1 cellular context compared by ENCODE assay signal in the genomic region with DNA sequence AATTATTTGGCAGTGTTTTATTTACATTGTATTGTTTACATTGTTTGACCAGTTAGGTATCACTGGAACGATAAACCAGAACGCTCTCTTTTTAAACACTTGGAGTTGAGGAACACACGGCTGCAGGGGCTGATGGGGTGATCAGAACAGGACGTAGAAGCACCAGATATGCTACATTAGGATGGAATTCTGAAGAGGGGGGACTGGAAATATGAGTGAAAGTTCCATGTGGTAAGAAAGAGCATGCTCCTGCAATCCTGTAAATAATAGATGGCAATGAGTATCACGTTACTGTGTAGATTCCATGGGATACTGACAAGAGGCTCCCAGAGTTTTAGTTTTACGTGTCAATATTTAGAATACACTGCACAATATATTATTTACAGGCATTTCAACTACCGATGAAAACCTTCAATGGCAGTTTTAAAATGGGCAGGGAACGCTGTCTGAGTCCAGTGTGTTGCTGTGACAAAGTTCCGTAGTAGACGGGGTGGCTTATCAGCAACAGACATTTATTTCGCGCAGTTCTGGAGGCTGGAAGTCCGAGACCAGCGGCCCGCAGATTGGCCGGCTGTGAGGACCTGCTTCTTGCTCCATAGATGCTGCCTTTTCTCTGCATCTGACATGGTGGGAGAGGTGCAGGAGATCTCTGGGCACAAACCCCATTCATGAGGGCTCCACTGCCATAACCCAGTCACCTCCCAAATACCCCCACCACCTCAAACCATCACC.
A peak's percentile ranks its signal among the peaks of the same experiment; 100 is the strongest.
TF ChIP-seq lines count a peak whose summit lies in the region.

No MANE protein-coding gene starts in this region.

TF ChIP-seq in K562, 482 proteins besides CTCF, POLR2A, EP300 and RAD21 (continued from another document):
- TF ChIP-seq ARID4B (CRISPR knock-in tag; IDR thresholded peaks at IDR 0.05) (no peak), PHB2 (IDR thresholded peaks at IDR 0.05; ENCODE audit: low read depth) (no peak), ETS2 (tag; IDR thresholded peaks at IDR 0.05; ENCODE audit: borderline replicate concordance, poor library complexity, severe bottlenecking) (no peak), CHAMP1 (IDR thresholded peaks at IDR 0.05) (no peak), RBFOX2 (IDR thresholded peaks at IDR 0.05; ENCODE audit: low read depth, low read length) (no peak), JUND (IDR thresholded peaks at IDR 0.05; ENCODE audit: borderline replicate concordance, low read depth, low read length) (no peak), JUND (tag; IDR thresholded peaks at IDR 0.05; ENCODE audit: borderline replicate concordance, low read depth, low read length) (peak; percentile 31; the same call in 1 of the 3 replicates), ZNF324 (CRISPR knock-in tag; IDR thresholded peaks at IDR 0.05) (no peak), HCFC1 (IDR thresholded peaks at IDR 0.05; ENCODE audit: low read depth, low read length) (0 out of 2 replicates have a peak, but pooled peaks have one; percentile 7), ZNF449 (CRISPR knock-in tag; IDR thresholded peaks at IDR 0.05) (no peak), KDM1A (IDR thresholded peaks at IDR 0.05) (no peak), TRIM28 (IDR thresholded peaks at IDR 0.05) (no peak), ETV6 (IDR thresholded peaks at IDR 0.05; ENCODE audit: borderline replicate concordance in 1 of 2, low read depth in 2 of 2, low read length in 1 of 2) (no peak), ETV6 (CRISPR knock-in tag; IDR thresholded peaks at IDR 0.05; ENCODE audit: borderline replicate concordance) (no peak), ZNF143 (CRISPR knock-in tag; IDR thresholded peaks at IDR 0.05) (no peak; the same call in 1 of the 2 replicates), SNIP1 (IDR thresholded peaks at IDR 0.05; ENCODE audit: low read depth) (no peak), ETV1 (tag; conservative IDR thresholded peaks at IDR 0.05; ENCODE audit: low read depth) (no peak)
- TF ChIP-seq, protein P1, sequence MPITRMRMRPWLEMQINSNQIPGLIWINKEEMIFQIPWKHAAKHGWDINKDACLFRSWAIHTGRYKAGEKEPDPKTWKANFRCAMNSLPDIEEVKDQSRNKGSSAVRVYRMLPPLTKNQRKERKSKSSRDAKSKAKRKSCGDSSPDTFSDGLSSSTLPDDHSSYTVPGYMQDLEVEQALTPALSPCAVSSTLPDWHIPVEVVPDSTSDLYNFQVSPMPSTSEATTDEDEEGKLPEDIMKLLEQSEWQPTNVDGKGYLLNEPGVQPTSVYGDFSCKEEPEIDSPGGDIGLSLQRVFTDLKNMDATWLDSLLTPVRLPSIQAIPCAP (CRISPR knock-in tag; IDR thresholded peaks at IDR 0.05; ENCODE audit: borderline replicate concordance): no peak
- TF ChIP-seq, protein P2, sequence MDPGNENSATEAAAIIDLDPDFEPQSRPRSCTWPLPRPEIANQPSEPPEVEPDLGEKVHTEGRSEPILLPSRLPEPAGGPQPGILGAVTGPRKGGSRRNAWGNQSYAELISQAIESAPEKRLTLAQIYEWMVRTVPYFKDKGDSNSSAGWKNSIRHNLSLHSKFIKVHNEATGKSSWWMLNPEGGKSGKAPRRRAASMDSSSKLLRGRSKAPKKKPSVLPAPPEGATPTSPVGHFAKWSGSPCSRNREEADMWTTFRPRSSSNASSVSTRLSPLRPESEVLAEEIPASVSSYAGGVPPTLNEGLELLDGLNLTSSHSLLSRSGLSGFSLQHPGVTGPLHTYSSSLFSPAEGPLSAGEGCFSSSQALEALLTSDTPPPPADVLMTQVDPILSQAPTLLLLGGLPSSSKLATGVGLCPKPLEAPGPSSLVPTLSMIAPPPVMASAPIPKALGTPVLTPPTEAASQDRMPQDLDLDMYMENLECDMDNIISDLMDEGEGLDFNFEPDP (CRISPR knock-in tag; IDR thresholded peaks at IDR 0.05): no peak
- TF ChIP-seq, protein P3, sequence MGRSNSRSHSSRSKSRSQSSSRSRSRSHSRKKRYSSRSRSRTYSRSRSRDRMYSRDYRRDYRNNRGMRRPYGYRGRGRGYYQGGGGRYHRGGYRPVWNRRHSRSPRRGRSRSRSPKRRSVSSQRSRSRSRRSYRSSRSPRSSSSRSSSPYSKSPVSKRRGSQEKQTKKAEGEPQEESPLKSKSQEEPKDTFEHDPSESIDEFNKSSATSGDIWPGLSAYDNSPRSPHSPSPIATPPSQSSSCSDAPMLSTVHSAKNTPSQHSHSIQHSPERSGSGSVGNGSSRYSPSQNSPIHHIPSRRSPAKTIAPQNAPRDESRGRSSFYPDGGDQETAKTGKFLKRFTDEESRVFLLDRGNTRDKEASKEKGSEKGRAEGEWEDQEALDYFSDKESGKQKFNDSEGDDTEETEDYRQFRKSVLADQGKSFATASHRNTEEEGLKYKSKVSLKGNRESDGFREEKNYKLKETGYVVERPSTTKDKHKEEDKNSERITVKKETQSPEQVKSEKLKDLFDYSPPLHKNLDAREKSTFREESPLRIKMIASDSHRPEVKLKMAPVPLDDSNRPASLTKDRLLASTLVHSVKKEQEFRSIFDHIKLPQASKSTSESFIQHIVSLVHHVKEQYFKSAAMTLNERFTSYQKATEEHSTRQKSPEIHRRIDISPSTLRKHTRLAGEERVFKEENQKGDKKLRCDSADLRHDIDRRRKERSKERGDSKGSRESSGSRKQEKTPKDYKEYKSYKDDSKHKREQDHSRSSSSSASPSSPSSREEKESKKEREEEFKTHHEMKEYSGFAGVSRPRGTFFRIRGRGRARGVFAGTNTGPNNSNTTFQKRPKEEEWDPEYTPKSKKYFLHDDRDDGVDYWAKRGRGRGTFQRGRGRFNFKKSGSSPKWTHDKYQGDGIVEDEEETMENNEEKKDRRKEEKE (IDR thresholded peaks at IDR 0.05; ENCODE audit: borderline replicate concordance in 1 of 2, control insufficient read depth in 1 of 2, low read depth in 2 of 2, low read length in 1 of 2): no peak
